ENCODE assay signal across 8 cellular contexts in the genomic region with DNA sequence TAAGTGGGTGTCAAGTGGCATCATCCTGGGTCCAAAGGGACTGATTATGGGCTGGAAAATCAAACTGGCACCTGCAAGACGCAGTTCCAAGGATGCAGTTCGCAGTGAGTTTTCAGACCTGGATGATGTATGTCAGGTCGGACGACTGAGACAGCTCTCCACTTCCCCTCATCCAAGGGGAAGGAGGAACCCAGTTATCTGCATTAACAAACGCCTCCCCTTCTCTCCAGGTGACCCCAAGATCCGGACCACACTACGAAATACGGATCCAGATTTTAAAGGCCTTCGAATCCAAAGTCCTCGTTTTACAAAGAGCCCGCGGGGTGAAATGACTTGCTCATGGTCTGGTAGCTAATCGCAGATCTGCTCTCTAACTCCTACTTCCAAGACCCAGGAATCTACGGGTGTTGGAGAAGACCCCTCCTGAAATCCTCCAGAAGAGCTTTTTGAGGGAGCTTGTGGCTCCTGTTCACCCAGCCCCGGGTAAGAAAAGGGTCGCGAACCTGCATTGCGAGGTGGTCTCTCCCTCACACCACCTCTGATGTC. TPM values are rescaled to one million over a fixed set of nuclear protein-coding genes. Genes with fewer than 3 reads are reported as not detected.
DNase-seq lines count a peak whose midpoint lies in the region; ATAC-seq, FAIRE-seq and TF ChIP-seq lines count a peak whose summit lies in the region.

No MANE protein-coding gene starts in this region.

- H3K4me1 ChIP-seq in SJSA1 (replicated peaks) (peaks cover 13% of the 10 kb centered on the region), rectal smooth muscle tissue (ENCODE audit: control insufficient read depth, insufficient read depth, low read length) (peaks cover 3% of the 10 kb centered on the region)

- H3K27me3 ChIP-seq in SJSA1 (replicated peaks) (no peaks in the 10 kb centered on the region), rectal smooth muscle tissue (ENCODE audit: control insufficient read depth, insufficient read depth, low read length) (no peaks in the 10 kb centered on the region)

- FAIRE-seq in GM19239 (lab: Jason Lieb, UNC): no peak

- H3K4me3 ChIP-seq in GM08714 (ENCODE audit: low read length): peak overlapping the region; percentile 63; the same call in 1 of the 2 replicates
- peak overlapping the region; percentile 96 for H3K4me3 ChIP-seq in SJSA1
- peak overlapping the region; percentile 44 for H3K4me3 ChIP-seq in fibroblast of mammary gland (ENCODE audit: control insufficient read depth, low read depth, low read length)
- H3K4me3 ChIP-seq in rectal smooth muscle tissue (ENCODE audit: low read length): peak overlapping the region; percentile 76

- H3K36me3 ChIP-seq in SJSA1 (0 out of 2 replicates have a peak, but pooled peaks cover 4% of the 10 kb centered on the region), rectal smooth muscle tissue (ENCODE audit: control insufficient read depth, insufficient read depth, low read length) (no peaks in the 10 kb centered on the region)

- TF ChIP-seq CTCF in fibroblast of mammary gland (conservative IDR thresholded peaks at IDR 0.05; ENCODE audit: control insufficient read depth, insufficient read depth, low read depth, low read length): no peak

- DNase-seq in SJSA1 (ENCODE audit: low read depth in 1 of 2, low spot score in 2 of 2) (peak in 1 of 2 experiments; percentile 51), fibroblast of mammary gland (ENCODE audit: low read depth) (no peak), DMS153 treated with DMSO at 0.1 percent for 48 hours (lab: John Stamatoyannopoulos, UW; ENCODE audit: unreplicated experiment) (no peak), GM19239 (ENCODE audit: insufficient read length, low spot score) (no peak), NCI-H2029 treated with DMSO at 0.1 percent for 48 hours (lab: John Stamatoyannopoulos, UW) (no peak)

- H3K9me3 ChIP-seq in SJSA1 (replicated peaks): no peaks in the 10 kb centered on the region; the same call in 1 of the 2 replicates

- no peak overlapping the region for H3K9ac ChIP-seq in rectal smooth muscle tissue (ENCODE audit: low read length)

- H3K27ac ChIP-seq in SJSA1 (peak overlapping the region; percentile 74), rectal smooth muscle tissue (ENCODE audit: low read depth, low read length) (no peak overlapping the region)

- peak; percentile 8 for ATAC-seq in HG02852 (IDR thresholded peaks at IDR 0.05; ENCODE audit: unreplicated experiment)

RNA-seq across cellular contexts. Expression of a gene that starts 0.5 kb away (rescaled TPM):
- 33.8 and 51.8 TPM in 2 replicates for total RNA-seq in SJSA1 (2014; rRNA removed; shearing (Covaris generic))

Comparison
In these comparisons a context has a peak if more than half of its experiments do, and no peak if none do; other contexts are left out.
1. H3K4me3 ChIP-seq: peak in every context shown above with its lines; median percentile 96 in SJSA1; 76 in rectal smooth muscle tissue; 63 in GM08714; 44 in fibroblast of mammary gland.